Comparison of ENCODE assay signal across 11 cellular contexts in the genomic region with DNA sequence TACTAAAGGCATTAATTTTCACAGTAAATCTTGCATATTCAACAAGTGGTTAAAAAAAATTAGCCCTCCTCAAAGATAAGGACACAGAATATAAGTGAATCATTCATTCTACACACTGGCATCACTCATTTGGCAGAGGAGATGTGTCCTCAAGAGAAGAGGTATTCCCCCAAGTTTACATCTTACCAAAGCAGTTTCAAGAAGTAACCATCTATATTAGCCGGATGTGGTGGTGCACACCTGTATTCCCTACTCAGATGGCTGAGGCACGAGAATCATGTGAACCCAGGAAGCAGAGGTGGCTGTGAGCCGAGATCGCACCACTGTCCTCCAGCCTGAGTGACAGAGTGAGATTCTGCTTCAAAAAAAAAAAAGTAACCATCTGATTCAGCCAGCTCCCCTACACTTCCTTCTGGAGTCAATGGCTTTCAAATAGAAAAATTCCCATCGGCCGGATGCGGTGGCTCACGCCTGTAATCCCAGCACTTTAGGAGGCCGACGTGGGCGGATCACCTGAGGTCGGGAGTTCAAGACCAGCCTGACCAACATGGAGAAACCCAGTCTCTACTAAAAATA. TPM values are rescaled to one million over a fixed set of nuclear protein-coding genes. Genes with fewer than 3 reads are reported as not detected.
DNase-seq lines count a peak whose midpoint lies in the region; ATAC-seq and TF ChIP-seq lines count a peak whose summit lies in the region.
"Had no signal": no experiment of that assay in that cellular context is flagged by ENCODE, and none has a peak within 500 bp of the region (broad histone marks: within the 10 kb centered on the region; RNA-seq: fewer than 3 reads in every experiment).

No MANE protein-coding gene starts in this region.

- H3K4me1 Mint-ChIP-seq in immature natural killer cell (peaks cover 65 to 72% of the 10 kb centered on the region in 2 donors), progenitor cell of endocrine pancreas (ENCODE audit: low read depth) (peaks cover 4% of the 10 kb centered on the region)

- no peaks in the 10 kb centered on the region for H3K9me3 Mint-ChIP-seq in immature natural killer cell
- no peaks in the 10 kb centered on the region for H3K9me3 Mint-ChIP-seq in progenitor cell of endocrine pancreas (ENCODE audit: low read depth)
- H3K9me3 Mint-ChIP-seq: activated naive CD4-positive, alpha-beta T cell treated with anti-CD3 and anti-CD28 coated beads, Interleukin-2, amount 10 ng/mL, durations not matched to agents 7 days and 5 days had no signal

- H3K4me3 Mint-ChIP-seq in immature natural killer cell: peak overlapping the region in 4 of 5 donors; percentile 0 to 54 (median 38)
- no peak overlapping the region for H3K4me3 Mint-ChIP-seq in progenitor cell of endocrine pancreas (ENCODE audit: low read depth)
- H3K4me3 Mint-ChIP-seq: activated naive CD4-positive, alpha-beta T cell treated with anti-CD3 and anti-CD28 coated beads, Interleukin-2, amount 10 ng/mL, durations not matched to agents 7 days and 5 days had no signal

- peak overlapping the region in 3 of 6 donors; percentile 30 to 45 (median 37) for H3K27ac Mint-ChIP-seq in immature natural killer cell
- H3K27ac Mint-ChIP-seq in progenitor cell of endocrine pancreas: no peak overlapping the region
- H3K27ac Mint-ChIP-seq: activated naive CD4-positive, alpha-beta T cell treated with anti-CD3 and anti-CD28 coated beads, Interleukin-2, amount 10 ng/mL, durations not matched to agents 7 days and 5 days had no signal

- H3K27me3 Mint-ChIP-seq in immature natural killer cell (ENCODE audit: low read depth in 3 of 3) (peaks cover 0 to 2% (median 1%) of the 10 kb centered on the region in 3 donors), progenitor cell of endocrine pancreas (no peaks in the 10 kb centered on the region)
- H3K27me3 Mint-ChIP-seq: activated naive CD4-positive, alpha-beta T cell treated with anti-CD3 and anti-CD28 coated beads, Interleukin-2, amount 10 ng/mL, durations not matched to agents 7 days and 5 days had no signal

- no peak overlapping the region for H3K4me3 ChIP-seq in GM12864 (ENCODE audit: low read depth, low read length)

- ATAC-seq in GM21360 (IDR thresholded peaks at IDR 0.05; ENCODE audit: unreplicated experiment) (peak; percentile 29), HG03280 (IDR thresholded peaks at IDR 0.05; ENCODE audit: unreplicated experiment) (peak; percentile 58)

- no peaks in the 10 kb centered on the region for H3K36me3 Mint-ChIP-seq in immature natural killer cell
- H3K36me3 Mint-ChIP-seq in progenitor cell of endocrine pancreas (ENCODE audit: insufficient read depth): no peaks in the 10 kb centered on the region
- H3K36me3 Mint-ChIP-seq: activated naive CD4-positive, alpha-beta T cell treated with anti-CD3 and anti-CD28 coated beads, Interleukin-2, amount 10 ng/mL, durations not matched to agents 7 days and 5 days had no signal

- TF ChIP-seq CTCF in GM12864 (IDR thresholded peaks at IDR 0.05; ENCODE audit: low read depth, low read length, missing control alignments) (no peak), progenitor cell of endocrine pancreas (IDR thresholded peaks at IDR 0.05; ENCODE audit: unreplicated experiment) (no peak)

- DNase-seq in GM12864 (ENCODE audit: low read depth): peak; percentile 78
- DNase-seq in immature natural killer cell: no peak
- DNase-seq in ureter (ENCODE audit: low spot score): no peak
- no peak for DNase-seq in HK-2 (ENCODE audit: unreplicated experiment)
- DNase-seq in progenitor cell of endocrine pancreas (ENCODE audit: low spot score, unreplicated experiment): no peak
- DNase-seq in NCI-H524 treated with DMSO at 0.1 percent for 48 hours (lab: John Stamatoyannopoulos, UW): no peak
- DNase-seq: activated naive CD4-positive, alpha-beta T cell treated with anti-CD3 and anti-CD28 coated beads, Interleukin-2, amount 10 ng/mL, durations not matched to agents 7 days and 5 days; DMS 273 treated with DMSO at 0.1 percent for 48 hours; stimulated activated naive CD4-positive, alpha-beta T cell had no signal

RNA-seq across cellular contexts. Expression of a gene that starts 15.4 kb away (rescaled TPM):
- polyA plus RNA-seq in immature natural killer cell: 10 to 100 TPM; 44.3 to 87.2 (median 81.7) TPM
- total RNA-seq in ureter (95.5 TPM), progenitor cell of endocrine pancreas (135 and 139 TPM in 2 replicates)
